In the genomic region with DNA sequence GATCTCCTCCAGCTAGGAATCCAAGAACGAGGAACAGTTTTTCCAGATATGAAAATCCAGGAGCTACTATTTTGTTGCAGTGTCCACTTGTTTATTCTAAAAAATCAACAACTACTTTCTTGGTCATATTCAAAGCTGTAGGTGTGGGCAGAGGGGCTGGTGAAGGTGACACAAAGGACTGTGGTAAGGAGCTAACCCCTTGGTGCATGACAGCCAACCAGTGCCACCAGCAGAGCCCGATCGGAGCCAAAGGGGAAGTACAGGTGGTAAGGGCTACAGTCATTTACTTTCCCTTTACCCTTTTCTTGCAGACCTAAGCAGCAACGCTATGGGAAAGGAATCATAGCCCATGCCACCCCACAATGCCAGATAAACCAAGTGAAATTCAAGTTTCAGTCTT, we compare ENCODE assay signal across 1 cellular context.
TF ChIP-seq lines count a peak whose summit lies in the region.

No MANE protein-coding gene starts in this region.

TF ChIP-seq in GM12878, 131 proteins besides CTCF, POLR2A, EP300 and RAD21:
- TF ChIP-seq ASH2L (IDR thresholded peaks at IDR 0.05; ENCODE audit: borderline replicate concordance, low read depth), result 0 out of 2 replicates have a peak, but pooled peaks have one; percentile 18
- TF ChIP-seq FOXK2 (IDR thresholded peaks at IDR 0.05), result no peak
- TF ChIP-seq NR2F1 (conservative IDR thresholded peaks at IDR 0.05), result 0 out of 2 replicates have a peak, but pooled peaks have one; percentile 9
- TF ChIP-seq RUNX3 (IDR thresholded peaks at IDR 0.05; ENCODE audit: low read length), result peak; percentile 57
- TF ChIP-seq POLR2AphosphoS5 (IDR thresholded peaks at IDR 0.05; ENCODE audit: low read length), result peak; percentile 13; the same call in 1 of the 2 replicates
- TF ChIP-seq RELA (IDR thresholded peaks at IDR 0.05; ENCODE audit: borderline replicate concordance, partially characterized antibody), result peak; percentile 53
- 0 out of 4 replicates have a peak, but pooled peaks of 1 of the 2 experiments have one; percentile 39 for TF ChIP-seq CEBPB (IDR thresholded peaks at IDR 0.05; ENCODE audit: borderline replicate concordance in 1 of 2, low read depth in 2 of 2, low read length in 2 of 2)
- TF ChIP-seq BHLHE40 (IDR thresholded peaks at IDR 0.05; ENCODE audit: borderline replicate concordance in 1 of 2, low read depth in 2 of 2, low read length in 1 of 2), result peak; percentile 17 to 18; a peak in 1 of 4 replicates
- TF ChIP-seq GATAD2B (conservative IDR thresholded peaks at IDR 0.05; ENCODE audit: low read depth), result peak; percentile 39; the same call in 1 of the 2 replicates
- no peak for TF ChIP-seq NFYA (IDR thresholded peaks at IDR 0.05; ENCODE audit: borderline replicate concordance, low read depth, low read length)
- TF ChIP-seq BACH1 (IDR thresholded peaks at IDR 0.05; ENCODE audit: borderline replicate concordance), result no peak
- TF ChIP-seq BCL11A (IDR thresholded peaks at IDR 0.05; ENCODE audit: low read depth, low read length), result 0 out of 2 replicates have a peak, but pooled peaks have one; percentile 12
- no peak for TF ChIP-seq PML (IDR thresholded peaks at IDR 0.05; ENCODE audit: low read length)
- TF ChIP-seq, protein P1, sequence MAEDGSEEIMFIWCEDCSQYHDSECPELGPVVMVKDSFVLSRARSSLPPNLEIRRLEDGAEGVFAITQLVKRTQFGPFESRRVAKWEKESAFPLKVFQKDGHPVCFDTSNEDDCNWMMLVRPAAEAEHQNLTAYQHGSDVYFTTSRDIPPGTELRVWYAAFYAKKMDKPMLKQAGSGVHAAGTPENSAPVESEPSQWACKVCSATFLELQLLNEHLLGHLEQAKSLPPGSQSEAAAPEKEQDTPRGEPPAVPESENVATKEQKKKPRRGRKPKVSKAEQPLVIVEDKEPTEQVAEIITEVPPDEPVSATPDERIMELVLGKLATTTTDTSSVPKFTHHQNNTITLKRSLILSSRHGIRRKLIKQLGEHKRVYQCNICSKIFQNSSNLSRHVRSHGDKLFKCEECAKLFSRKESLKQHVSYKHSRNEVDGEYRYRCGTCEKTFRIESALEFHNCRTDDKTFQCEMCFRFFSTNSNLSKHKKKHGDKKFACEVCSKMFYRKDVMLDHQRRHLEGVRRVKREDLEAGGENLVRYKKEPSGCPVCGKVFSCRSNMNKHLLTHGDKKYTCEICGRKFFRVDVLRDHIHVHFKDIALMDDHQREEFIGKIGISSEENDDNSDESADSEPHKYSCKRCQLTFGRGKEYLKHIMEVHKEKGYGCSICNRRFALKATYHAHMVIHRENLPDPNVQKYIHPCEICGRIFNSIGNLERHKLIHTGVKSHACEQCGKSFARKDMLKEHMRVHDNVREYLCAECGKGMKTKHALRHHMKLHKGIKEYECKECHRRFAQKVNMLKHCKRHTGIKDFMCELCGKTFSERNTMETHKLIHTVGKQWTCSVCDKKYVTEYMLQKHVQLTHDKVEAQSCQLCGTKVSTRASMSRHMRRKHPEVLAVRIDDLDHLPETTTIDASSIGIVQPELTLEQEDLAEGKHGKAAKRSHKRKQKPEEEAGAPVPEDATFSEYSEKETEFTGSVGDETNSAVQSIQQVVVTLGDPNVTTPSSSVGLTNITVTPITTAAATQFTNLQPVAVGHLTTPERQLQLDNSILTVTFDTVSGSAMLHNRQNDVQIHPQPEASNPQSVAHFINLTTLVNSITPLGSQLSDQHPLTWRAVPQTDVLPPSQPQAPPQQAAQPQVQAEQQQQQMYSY (CRISPR knock-in tag; IDR thresholded peaks at IDR 0.05), result 0 out of 2 replicates have a peak, but pooled peaks have one; percentile 13
- TF ChIP-seq ZNF217 (IDR thresholded peaks at IDR 0.05), result 0 out of 2 replicates have a peak, but pooled peaks have one; percentile 23
- no peak for TF ChIP-seq POU2F2 (IDR thresholded peaks at IDR 0.05; ENCODE audit: borderline replicate concordance, low read depth, low read length)
- TF ChIP-seq EED (IDR thresholded peaks at IDR 0.05; ENCODE audit: low read depth), result peak; percentile 46; the same call in 1 of the 2 replicates
- TF ChIP-seq, protein P2, sequence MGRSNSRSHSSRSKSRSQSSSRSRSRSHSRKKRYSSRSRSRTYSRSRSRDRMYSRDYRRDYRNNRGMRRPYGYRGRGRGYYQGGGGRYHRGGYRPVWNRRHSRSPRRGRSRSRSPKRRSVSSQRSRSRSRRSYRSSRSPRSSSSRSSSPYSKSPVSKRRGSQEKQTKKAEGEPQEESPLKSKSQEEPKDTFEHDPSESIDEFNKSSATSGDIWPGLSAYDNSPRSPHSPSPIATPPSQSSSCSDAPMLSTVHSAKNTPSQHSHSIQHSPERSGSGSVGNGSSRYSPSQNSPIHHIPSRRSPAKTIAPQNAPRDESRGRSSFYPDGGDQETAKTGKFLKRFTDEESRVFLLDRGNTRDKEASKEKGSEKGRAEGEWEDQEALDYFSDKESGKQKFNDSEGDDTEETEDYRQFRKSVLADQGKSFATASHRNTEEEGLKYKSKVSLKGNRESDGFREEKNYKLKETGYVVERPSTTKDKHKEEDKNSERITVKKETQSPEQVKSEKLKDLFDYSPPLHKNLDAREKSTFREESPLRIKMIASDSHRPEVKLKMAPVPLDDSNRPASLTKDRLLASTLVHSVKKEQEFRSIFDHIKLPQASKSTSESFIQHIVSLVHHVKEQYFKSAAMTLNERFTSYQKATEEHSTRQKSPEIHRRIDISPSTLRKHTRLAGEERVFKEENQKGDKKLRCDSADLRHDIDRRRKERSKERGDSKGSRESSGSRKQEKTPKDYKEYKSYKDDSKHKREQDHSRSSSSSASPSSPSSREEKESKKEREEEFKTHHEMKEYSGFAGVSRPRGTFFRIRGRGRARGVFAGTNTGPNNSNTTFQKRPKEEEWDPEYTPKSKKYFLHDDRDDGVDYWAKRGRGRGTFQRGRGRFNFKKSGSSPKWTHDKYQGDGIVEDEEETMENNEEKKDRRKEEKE (IDR thresholded peaks at IDR 0.05), result no peak
- TF ChIP-seq NFIC (IDR thresholded peaks at IDR 0.05; ENCODE audit: low read depth, low read length), result no peak; the same call in 1 of the 2 replicates
- TF ChIP-seq IRF4 (IDR thresholded peaks at IDR 0.05; ENCODE audit: low read depth, low read length), result 0 out of 2 replicates have a peak, but pooled peaks have one; percentile 27
- no peak for TF ChIP-seq NRF1 (conservative IDR thresholded peaks at IDR 0.05; ENCODE audit: low read depth, low read length)
- no peak for TF ChIP-seq RAD51 (IDR thresholded peaks at IDR 0.05)
- no peak for TF ChIP-seq NFXL1 (IDR thresholded peaks at IDR 0.05; ENCODE audit: borderline replicate concordance)
- no peak for TF ChIP-seq ZSCAN29 (IDR thresholded peaks at IDR 0.05)
- TF ChIP-seq, protein P3, sequence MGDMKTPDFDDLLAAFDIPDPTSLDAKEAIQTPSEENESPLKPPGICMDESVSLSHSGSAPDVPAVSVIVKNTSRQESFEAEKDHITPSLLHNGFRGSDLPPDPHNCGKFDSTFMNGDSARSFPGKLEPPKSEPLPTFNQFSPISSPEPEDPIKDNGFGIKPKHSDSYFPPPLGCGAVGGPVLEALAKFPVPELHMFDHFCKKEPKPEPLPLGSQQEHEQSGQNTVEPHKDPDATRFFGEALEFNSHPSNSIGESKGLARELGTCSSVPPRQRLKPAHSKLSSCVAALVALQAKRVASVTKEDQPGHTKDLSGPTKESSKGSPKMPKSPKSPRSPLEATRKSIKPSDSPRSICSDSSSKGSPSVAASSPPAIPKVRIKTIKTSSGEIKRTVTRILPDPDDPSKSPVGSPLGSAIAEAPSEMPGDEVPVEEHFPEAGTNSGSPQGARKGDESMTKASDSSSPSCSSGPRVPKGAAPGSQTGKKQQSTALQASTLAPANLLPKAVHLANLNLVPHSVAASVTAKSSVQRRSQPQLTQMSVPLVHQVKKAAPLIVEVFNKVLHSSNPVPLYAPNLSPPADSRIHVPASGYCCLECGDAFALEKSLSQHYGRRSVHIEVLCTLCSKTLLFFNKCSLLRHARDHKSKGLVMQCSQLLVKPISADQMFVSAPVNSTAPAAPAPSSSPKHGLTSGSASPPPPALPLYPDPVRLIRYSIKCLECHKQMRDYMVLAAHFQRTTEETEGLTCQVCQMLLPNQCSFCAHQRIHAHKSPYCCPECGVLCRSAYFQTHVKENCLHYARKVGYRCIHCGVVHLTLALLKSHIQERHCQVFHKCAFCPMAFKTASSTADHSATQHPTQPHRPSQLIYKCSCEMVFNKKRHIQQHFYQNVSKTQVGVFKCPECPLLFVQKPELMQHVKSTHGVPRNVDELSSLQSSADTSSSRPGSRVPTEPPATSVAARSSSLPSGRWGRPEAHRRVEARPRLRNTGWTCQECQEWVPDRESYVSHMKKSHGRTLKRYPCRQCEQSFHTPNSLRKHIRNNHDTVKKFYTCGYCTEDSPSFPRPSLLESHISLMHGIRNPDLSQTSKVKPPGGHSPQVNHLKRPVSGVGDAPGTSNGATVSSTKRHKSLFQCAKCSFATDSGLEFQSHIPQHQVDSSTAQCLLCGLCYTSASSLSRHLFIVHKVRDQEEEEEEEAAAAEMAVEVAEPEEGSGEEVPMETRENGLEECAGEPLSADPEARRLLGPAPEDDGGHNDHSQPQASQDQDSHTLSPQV (IDR thresholded peaks at IDR 0.05), result 0 out of 2 replicates have a peak, but pooled peaks have one; percentile 35
- TF ChIP-seq IKZF2 (IDR thresholded peaks at IDR 0.05), result peak in 1 of 2 experiments; percentile 40; a peak in 1 of 4 replicates
- no peak for TF ChIP-seq MXI1 (IDR thresholded peaks at IDR 0.05; ENCODE audit: low read depth, low read length)
- TF ChIP-seq PAX5 (IDR thresholded peaks at IDR 0.05; ENCODE audit: borderline replicate concordance, low read depth, low read length), result 0 out of 2 replicates have a peak, but pooled peaks have one; percentile 35
- 0 out of 2 replicates have a peak, but pooled peaks have one; percentile 28 for TF ChIP-seq ZBED1 (IDR thresholded peaks at IDR 0.05; ENCODE audit: borderline replicate concordance)
- no peak for TF ChIP-seq TBL1XR1 (IDR thresholded peaks at IDR 0.05; ENCODE audit: low read depth, low read length)
- TF ChIP-seq, protein P4, sequence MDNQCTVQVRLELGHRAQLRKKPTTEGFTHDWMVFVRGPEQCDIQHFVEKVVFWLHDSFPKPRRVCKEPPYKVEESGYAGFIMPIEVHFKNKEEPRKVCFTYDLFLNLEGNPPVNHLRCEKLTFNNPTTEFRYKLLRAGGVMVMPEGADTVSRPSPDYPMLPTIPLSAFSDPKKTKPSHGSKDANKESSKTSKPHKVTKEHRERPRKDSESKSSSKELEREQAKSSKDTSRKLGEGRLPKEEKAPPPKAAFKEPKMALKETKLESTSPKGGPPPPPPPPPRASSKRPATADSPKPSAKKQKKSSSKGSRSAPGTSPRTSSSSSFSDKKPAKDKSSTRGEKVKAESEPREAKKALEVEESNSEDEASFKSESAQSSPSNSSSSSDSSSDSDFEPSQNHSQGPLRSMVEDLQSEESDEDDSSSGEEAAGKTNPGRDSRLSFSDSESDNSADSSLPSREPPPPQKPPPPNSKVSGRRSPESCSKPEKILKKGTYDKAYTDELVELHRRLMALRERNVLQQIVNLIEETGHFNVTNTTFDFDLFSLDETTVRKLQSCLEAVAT (IDR thresholded peaks at IDR 0.05), result 0 out of 2 replicates have a peak, but pooled peaks have one; percentile 12
- TF ChIP-seq DPF2 (IDR thresholded peaks at IDR 0.05), result peak; percentile 57; the same call in 1 of the 2 replicates
- TF ChIP-seq SPI1 (IDR thresholded peaks at IDR 0.05; ENCODE audit: borderline replicate concordance, insufficient read depth, low read depth, low read length), result 0 out of 2 replicates have a peak, but pooled peaks have one; percentile 23
- TF ChIP-seq HDAC2 (IDR thresholded peaks at IDR 0.05), result no peak
- no peak for TF ChIP-seq ZNF622 (IDR thresholded peaks at IDR 0.05)
- TF ChIP-seq, protein P5, sequence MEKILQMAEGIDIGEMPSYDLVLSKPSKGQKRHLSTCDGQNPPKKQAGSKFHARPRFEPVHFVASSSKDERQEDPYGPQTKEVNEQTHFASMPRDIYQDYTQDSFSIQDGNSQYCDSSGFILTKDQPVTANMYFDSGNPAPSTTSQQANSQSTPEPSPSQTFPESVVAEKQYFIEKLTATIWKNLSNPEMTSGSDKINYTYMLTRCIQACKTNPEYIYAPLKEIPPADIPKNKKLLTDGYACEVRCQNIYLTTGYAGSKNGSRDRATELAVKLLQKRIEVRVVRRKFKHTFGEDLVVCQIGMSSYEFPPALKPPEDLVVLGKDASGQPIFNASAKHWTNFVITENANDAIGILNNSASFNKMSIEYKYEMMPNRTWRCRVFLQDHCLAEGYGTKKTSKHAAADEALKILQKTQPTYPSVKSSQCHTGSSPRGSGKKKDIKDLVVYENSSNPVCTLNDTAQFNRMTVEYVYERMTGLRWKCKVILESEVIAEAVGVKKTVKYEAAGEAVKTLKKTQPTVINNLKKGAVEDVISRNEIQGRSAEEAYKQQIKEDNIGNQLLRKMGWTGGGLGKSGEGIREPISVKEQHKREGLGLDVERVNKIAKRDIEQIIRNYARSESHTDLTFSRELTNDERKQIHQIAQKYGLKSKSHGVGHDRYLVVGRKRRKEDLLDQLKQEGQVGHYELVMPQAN (conservative IDR thresholded peaks at IDR 0.05), result peak; percentile 49
- no peak for TF ChIP-seq RFX5 (IDR thresholded peaks at IDR 0.05; ENCODE audit: low read depth, low read length)
- no peak for TF ChIP-seq SIX5 (IDR thresholded peaks at IDR 0.05; ENCODE audit: low read depth, low read length, severe bottlenecking)
- peak; percentile 24; the same call in 1 of the 2 replicates for TF ChIP-seq MTA3 (IDR thresholded peaks at IDR 0.05; ENCODE audit: borderline replicate concordance, low read length)
- TF ChIP-seq, protein P6, sequence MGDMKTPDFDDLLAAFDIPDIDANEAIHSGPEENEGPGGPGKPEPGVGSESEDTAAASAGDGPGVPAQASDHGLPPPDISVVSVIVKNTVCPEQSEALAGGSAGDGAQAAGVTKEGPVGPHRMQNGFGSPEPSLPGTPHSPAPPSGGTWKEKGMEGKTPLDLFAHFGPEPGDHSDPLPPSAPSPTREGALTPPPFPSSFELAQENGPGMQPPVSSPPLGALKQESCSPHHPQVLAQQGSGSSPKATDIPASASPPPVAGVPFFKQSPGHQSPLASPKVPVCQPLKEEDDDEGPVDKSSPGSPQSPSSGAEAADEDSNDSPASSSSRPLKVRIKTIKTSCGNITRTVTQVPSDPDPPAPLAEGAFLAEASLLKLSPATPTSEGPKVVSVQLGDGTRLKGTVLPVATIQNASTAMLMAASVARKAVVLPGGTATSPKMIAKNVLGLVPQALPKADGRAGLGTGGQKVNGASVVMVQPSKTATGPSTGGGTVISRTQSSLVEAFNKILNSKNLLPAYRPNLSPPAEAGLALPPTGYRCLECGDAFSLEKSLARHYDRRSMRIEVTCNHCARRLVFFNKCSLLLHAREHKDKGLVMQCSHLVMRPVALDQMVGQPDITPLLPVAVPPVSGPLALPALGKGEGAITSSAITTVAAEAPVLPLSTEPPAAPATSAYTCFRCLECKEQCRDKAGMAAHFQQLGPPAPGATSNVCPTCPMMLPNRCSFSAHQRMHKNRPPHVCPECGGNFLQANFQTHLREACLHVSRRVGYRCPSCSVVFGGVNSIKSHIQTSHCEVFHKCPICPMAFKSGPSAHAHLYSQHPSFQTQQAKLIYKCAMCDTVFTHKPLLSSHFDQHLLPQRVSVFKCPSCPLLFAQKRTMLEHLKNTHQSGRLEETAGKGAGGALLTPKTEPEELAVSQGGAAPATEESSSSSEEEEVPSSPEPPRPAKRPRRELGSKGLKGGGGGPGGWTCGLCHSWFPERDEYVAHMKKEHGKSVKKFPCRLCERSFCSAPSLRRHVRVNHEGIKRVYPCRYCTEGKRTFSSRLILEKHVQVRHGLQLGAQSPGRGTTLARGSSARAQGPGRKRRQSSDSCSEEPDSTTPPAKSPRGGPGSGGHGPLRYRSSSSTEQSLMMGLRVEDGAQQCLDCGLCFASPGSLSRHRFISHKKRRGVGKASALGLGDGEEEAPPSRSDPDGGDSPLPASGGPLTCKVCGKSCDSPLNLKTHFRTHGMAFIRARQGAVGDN (IDR thresholded peaks at IDR 0.05), result peak; percentile 43; the same call in 1 of the 2 replicates
